In the genomic region with DNA sequence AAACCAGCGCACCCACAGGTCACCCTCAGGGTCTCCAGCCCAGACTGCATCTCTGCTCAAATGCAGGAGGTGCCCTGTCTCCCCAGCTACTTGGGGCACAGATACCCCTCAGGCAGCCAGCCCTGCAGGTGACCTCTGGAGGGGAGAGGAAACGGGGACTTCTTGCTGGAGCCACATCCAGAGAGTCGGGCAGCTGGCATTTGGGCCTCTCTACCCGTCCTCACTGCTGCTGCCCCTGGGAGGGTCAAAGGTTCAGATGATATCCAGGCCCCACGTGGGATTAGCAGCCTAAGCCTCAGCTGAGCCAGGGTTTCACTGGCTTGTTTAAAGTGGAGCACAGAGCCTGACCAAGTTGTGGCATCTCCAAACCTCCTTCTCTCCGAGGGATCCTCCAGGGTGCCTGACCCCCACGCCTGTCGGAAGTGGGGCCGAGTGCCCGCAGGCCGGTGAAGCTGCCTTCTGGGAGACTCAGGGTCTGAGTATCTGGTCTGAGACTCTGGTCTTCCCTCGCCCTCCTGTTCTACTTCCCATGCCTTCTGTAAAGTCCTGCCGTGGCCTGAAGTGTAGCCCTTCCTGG, we compare ENCODE assay signal across 1 cellular context.
TF ChIP-seq lines count a peak whose summit lies in the region.

No MANE protein-coding gene starts in this region.

TF ChIP-seq in GM12878, 131 proteins besides CTCF, POLR2A, EP300 and RAD21 (continued from another document):
- TF ChIP-seq, protein P1, sequence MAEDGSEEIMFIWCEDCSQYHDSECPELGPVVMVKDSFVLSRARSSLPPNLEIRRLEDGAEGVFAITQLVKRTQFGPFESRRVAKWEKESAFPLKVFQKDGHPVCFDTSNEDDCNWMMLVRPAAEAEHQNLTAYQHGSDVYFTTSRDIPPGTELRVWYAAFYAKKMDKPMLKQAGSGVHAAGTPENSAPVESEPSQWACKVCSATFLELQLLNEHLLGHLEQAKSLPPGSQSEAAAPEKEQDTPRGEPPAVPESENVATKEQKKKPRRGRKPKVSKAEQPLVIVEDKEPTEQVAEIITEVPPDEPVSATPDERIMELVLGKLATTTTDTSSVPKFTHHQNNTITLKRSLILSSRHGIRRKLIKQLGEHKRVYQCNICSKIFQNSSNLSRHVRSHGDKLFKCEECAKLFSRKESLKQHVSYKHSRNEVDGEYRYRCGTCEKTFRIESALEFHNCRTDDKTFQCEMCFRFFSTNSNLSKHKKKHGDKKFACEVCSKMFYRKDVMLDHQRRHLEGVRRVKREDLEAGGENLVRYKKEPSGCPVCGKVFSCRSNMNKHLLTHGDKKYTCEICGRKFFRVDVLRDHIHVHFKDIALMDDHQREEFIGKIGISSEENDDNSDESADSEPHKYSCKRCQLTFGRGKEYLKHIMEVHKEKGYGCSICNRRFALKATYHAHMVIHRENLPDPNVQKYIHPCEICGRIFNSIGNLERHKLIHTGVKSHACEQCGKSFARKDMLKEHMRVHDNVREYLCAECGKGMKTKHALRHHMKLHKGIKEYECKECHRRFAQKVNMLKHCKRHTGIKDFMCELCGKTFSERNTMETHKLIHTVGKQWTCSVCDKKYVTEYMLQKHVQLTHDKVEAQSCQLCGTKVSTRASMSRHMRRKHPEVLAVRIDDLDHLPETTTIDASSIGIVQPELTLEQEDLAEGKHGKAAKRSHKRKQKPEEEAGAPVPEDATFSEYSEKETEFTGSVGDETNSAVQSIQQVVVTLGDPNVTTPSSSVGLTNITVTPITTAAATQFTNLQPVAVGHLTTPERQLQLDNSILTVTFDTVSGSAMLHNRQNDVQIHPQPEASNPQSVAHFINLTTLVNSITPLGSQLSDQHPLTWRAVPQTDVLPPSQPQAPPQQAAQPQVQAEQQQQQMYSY (CRISPR knock-in tag; IDR thresholded peaks at IDR 0.05) = no peak
- TF ChIP-seq, protein P2, sequence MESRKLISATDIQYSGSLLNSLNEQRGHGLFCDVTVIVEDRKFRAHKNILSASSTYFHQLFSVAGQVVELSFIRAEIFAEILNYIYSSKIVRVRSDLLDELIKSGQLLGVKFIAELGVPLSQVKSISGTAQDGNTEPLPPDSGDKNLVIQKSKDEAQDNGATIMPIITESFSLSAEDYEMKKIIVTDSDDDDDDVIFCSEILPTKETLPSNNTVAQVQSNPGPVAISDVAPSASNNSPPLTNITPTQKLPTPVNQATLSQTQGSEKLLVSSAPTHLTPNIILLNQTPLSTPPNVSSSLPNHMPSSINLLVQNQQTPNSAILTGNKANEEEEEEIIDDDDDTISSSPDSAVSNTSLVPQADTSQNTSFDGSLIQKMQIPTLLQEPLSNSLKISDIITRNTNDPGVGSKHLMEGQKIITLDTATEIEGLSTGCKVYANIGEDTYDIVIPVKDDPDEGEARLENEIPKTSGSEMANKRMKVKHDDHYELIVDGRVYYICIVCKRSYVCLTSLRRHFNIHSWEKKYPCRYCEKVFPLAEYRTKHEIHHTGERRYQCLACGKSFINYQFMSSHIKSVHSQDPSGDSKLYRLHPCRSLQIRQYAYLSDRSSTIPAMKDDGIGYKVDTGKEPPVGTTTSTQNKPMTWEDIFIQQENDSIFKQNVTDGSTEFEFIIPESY (IDR thresholded peaks at IDR 0.05) = no peak
- TF ChIP-seq, protein P3, sequence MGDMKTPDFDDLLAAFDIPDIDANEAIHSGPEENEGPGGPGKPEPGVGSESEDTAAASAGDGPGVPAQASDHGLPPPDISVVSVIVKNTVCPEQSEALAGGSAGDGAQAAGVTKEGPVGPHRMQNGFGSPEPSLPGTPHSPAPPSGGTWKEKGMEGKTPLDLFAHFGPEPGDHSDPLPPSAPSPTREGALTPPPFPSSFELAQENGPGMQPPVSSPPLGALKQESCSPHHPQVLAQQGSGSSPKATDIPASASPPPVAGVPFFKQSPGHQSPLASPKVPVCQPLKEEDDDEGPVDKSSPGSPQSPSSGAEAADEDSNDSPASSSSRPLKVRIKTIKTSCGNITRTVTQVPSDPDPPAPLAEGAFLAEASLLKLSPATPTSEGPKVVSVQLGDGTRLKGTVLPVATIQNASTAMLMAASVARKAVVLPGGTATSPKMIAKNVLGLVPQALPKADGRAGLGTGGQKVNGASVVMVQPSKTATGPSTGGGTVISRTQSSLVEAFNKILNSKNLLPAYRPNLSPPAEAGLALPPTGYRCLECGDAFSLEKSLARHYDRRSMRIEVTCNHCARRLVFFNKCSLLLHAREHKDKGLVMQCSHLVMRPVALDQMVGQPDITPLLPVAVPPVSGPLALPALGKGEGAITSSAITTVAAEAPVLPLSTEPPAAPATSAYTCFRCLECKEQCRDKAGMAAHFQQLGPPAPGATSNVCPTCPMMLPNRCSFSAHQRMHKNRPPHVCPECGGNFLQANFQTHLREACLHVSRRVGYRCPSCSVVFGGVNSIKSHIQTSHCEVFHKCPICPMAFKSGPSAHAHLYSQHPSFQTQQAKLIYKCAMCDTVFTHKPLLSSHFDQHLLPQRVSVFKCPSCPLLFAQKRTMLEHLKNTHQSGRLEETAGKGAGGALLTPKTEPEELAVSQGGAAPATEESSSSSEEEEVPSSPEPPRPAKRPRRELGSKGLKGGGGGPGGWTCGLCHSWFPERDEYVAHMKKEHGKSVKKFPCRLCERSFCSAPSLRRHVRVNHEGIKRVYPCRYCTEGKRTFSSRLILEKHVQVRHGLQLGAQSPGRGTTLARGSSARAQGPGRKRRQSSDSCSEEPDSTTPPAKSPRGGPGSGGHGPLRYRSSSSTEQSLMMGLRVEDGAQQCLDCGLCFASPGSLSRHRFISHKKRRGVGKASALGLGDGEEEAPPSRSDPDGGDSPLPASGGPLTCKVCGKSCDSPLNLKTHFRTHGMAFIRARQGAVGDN (IDR thresholded peaks at IDR 0.05) = 0 out of 2 replicates have a peak, but pooled peaks have one; percentile 3
- TF ChIP-seq IRF4 (IDR thresholded peaks at IDR 0.05; ENCODE audit: low read depth, low read length) = no peak
- TF ChIP-seq CBFB (IDR thresholded peaks at IDR 0.05; ENCODE audit: low read depth) = no peak
- no peak for TF ChIP-seq RBBP5 (conservative IDR thresholded peaks at IDR 0.05)
- TF ChIP-seq KLF5 (IDR thresholded peaks at IDR 0.05; ENCODE audit: partially characterized antibody) = no peak
- TF ChIP-seq POLR2AphosphoS2 (IDR thresholded peaks at IDR 0.05; ENCODE audit: low read depth, low read length) = no peak
- no peak for TF ChIP-seq HDAC2 (IDR thresholded peaks at IDR 0.05)
- TF ChIP-seq, protein P4, sequence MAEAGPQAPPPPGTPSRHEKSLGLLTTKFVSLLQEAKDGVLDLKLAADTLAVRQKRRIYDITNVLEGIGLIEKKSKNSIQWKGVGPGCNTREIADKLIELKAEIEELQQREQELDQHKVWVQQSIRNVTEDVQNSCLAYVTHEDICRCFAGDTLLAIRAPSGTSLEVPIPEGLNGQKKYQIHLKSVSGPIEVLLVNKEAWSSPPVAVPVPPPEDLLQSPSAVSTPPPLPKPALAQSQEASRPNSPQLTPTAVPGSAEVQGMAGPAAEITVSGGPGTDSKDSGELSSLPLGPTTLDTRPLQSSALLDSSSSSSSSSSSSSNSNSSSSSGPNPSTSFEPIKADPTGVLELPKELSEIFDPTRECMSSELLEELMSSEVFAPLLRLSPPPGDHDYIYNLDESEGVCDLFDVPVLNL (IDR thresholded peaks at IDR 0.05; ENCODE audit: low read depth, low read length) = no peak
- no peak for TF ChIP-seq EED (IDR thresholded peaks at IDR 0.05; ENCODE audit: low read depth)
- no peak for TF ChIP-seq SMC3 (IDR thresholded peaks at IDR 0.05; ENCODE audit: borderline replicate concordance, low read length)
- TF ChIP-seq CBX3 (IDR thresholded peaks at IDR 0.05; ENCODE audit: borderline replicate concordance, low read depth) = no peak
- TF ChIP-seq EZH2 (IDR thresholded peaks at IDR 0.05; ENCODE audit: borderline replicate concordance, control insufficient read depth, low read depth, low read length) = no peak
- TF ChIP-seq, protein P5, sequence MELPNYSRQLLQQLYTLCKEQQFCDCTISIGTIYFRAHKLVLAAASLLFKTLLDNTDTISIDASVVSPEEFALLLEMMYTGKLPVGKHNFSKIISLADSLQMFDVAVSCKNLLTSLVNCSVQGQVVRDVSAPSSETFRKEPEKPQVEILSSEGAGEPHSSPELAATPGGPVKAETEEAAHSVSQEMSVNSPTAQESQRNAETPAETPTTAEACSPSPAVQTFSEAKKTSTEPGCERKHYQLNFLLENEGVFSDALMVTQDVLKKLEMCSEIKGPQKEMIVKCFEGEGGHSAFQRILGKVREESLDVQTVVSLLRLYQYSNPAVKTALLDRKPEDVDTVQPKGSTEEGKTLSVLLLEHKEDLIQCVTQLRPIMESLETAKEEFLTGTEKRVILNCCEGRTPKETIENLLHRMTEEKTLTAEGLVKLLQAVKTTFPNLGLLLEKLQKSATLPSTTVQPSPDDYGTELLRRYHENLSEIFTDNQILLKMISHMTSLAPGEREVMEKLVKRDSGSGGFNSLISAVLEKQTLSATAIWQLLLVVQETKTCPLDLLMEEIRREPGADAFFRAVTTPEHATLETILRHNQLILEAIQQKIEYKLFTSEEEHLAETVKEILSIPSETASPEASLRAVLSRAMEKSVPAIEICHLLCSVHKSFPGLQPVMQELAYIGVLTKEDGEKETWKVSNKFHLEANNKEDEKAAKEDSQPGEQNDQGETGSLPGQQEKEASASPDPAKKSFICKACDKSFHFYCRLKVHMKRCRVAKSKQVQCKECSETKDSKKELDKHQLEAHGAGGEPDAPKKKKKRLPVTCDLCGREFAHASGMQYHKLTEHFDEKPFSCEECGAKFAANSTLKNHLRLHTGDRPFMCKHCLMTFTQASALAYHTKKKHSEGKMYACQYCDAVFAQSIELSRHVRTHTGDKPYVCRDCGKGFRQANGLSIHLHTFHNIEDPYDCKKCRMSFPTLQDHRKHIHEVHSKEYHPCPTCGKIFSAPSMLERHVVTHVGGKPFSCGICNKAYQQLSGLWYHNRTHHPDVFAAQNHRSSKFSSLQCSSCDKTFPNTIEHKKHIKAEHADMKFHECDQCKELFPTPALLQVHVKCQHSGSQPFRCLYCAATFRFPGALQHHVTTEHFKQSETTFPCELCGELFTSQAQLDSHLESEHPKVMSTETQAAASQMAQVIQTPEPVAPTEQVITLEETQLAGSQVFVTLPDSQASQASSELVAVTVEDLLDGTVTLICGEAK (IDR thresholded peaks at IDR 0.05; ENCODE audit: borderline replicate concordance) = no peak
TF ChIP-seq in GM12878: peak in this region for 2.
